Comparison of ENCODE assay signal across 8 cellular contexts in the genomic region with DNA sequence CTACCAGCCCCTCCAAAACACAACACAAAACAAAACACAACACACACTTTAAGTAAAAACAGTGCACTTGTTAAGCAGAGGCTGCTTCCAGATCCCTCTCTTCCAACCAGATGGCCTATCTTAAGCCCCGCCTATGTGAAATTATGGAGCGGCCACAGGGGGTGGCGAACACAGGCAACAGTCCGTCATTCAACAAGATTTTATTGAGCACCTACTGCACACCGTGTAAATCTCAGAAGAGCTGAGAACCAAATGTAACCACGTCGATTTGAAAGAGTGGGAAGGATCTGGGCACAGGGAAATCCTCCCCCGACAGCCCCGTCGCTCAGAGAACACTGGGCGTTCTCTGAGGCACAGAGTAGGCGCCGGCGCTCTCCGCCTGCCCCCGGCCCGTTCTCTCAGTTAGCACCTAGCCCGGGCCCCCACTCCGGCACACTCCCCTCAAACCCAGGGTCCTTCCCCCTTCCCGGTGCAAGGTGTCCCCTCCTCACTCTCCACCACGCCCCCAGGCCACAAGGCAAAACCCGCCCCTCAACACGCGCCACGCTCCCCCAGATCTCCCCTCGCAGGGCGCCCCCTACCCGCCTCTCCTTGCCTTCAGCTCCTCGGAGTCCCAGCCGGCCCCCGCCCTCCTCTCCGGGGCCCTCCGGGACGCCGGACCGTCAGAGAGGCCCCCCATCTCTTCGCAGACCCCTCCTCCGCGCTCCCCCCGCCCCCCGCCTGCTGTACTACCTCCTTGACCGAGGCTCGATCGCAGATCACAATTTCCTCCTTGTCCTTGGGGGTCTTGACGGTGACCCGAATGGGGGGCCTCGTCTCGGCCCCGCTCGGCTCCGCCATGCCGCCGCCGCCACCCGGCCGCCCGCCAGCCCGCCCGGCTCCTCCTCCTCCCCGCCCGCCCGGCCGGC. TPM values are rescaled to one million over a fixed set of nuclear protein-coding genes. Genes with fewer than 3 reads are reported as not detected.
DNase-seq lines count a peak whose midpoint lies in the region; ATAC-seq and TF ChIP-seq lines count a peak whose summit lies in the region.

No MANE protein-coding gene starts in this region.

- BruUV-seq in HCT116 (replicated peaks; lab: Mats Ljungman, UMichigan) = no TSS peak

- WGBS in lung, 2 donors = 1% methylated on average over 40 to 59 of the region's 63 CpGs

- H4K20me1 ChIP-seq in HCT116 (ENCODE audit: insufficient read depth) = no peaks in the 10 kb centered on the region

- RAD21 ChIA-PET in HCT116 (lab: Charles Lee; ENCODE audit: low non-redundant PET in 1 of 2, low total read pairs in 2 of 2, uncharacterized antibody in 2 of 2, unreplicated experiment in 2 of 2) = interaction anchor here in 1 of 2 experiments (0.6 kb wide), 1 partner anchor 195 kb away, joined by 4 read pairs; no protein-coding TSS in a partner anchor

- H3K36me3 Mint-ChIP-seq in CD14-positive monocyte = peaks cover 32 to 34% of the 10 kb centered on the region in 2 donors

- DNase-seq in CD14-positive monocyte (ENCODE audit: low spot score) (no peak), HCT116 (ENCODE audit: low read depth, low spot score) (peak; percentile 72), NCI-H524 treated with DMSO at 0.1 percent for 48 hours (lab: John Stamatoyannopoulos, UW) (peak; percentile 26), dorsolateral prefrontal cortex (peak in 8 of 10 donors; percentile 24 to 65 (median 46)), lung (ENCODE audit: low spot score) (peak; percentile 55)
- peak; percentile 67 to 75 for DNase-seq in activated CD4-positive, alpha-beta T cell treated with anti-CD3 and anti-CD28 coated beads, Interleukin-2, amount 50 U/mL, for 48 hours
- DNase-seq in stimulated activated CD4-positive, alpha-beta T cell treated with anti-CD3 and anti-CD28 coated beads, TNF-alpha, amount 100 ng/mL, for 24 hours (ENCODE audit: low read depth in 3 of 3) = peak; percentile 43 to 68 (median 46)

- no peak for TF ChIP-seq POLR2A in HCT116 (IDR thresholded peaks at IDR 0.05; ENCODE audit: borderline replicate concordance, extremely low read depth, insufficient read depth, insufficient read length)

- peaks cover 9 to 10% of the 10 kb centered on the region in 2 experiments; a peak in 3 of 4 replicates for H3K36me3 ChIP-seq in HCT116 (ENCODE audit: control insufficient read depth in 1 of 2, insufficient read depth in 2 of 2, low read length in 2 of 2)
- peaks cover 3 to 16% of the 10 kb centered on the region in 2 donors for H3K36me3 ChIP-seq in lung (ENCODE audit: control insufficient read depth in 2 of 2, insufficient read depth in 2 of 2, low read length in 2 of 2)

- H3K9me3 Mint-ChIP-seq in CD14-positive monocyte = no peaks in the 10 kb centered on the region

- no peak for TF ChIP-seq RAD21 in HCT116 (IDR thresholded peaks at IDR 0.05; ENCODE audit: low read depth)

- ATAC-seq in HCT116 (peak; percentile 53), lung (ENCODE audit: insufficient read depth, low FRiP score) (no peak), GM21619 (IDR thresholded peaks at IDR 0.05; ENCODE audit: unreplicated experiment) (no peak)

- H2AFZ ChIP-seq in HCT116 (ENCODE audit: low read depth, low read length, poor library complexity, severe bottlenecking) = no peak overlapping the region

- H3K4me1 Mint-ChIP-seq in CD14-positive monocyte = peaks cover 29% of the 10 kb centered on the region

- H3K4me3 ChIP-seq in HCT116 (replicated peaks in 1 of 2; ENCODE audit: low read depth in 1 of 2, low read length in 2 of 2) (peak overlapping the region; percentile 85 to 89), dorsolateral prefrontal cortex (peak overlapping the region; percentile 53 to 99 (median 90)), lung (peak overlapping the region; percentile 86)

- CTCF ChIA-PET in HCT116 (lab: Charles Lee) = interaction anchor here (1.7 to 2.6 kb wide), 2 partner anchors 13 to 28 kb away, joined by 4 to 8 read pairs; no protein-coding TSS in a partner anchor

- peak overlapping the region; percentile 73 to 90 (median 85) for H3K27ac Mint-ChIP-seq in CD14-positive monocyte

- POLR2A ChIA-PET in HCT116 (lab: Charles Lee) = no interaction called here

- peak overlapping the region; percentile 94 for H3K9ac ChIP-seq in HCT116 (ENCODE audit: low read length)

- intact Hi-C loops in CD14-positive monocyte (cut with micrococcal nuclease) = loop anchor here (5.0 kb wide), 2 partner anchors 41 to 121 kb away; a partner anchor contains a TSS
- intact Hi-C loops in HCT116 (cut with micrococcal nuclease) = loop anchor here (5.0 kb wide), 1 partner anchor 111 kb away; a partner anchor contains a TSS
- intact Hi-C loops in dorsolateral prefrontal cortex (cut with DNase I) = loop anchor here (5.0 to 10.0 kb wide), 2 partner anchors 118 to 196 kb away; a partner anchor contains a TSS

- peak overlapping the region; percentile 97 for H3K4me3 Mint-ChIP-seq in CD14-positive monocyte

- peaks cover 33% of the 10 kb centered on the region for H3K79me2 ChIP-seq in HCT116 (ENCODE audit: insufficient read depth, low read length)

- no peaks in the 10 kb centered on the region for H3K9me3 ChIP-seq in HCT116 (ENCODE audit: control insufficient read depth in 1 of 2, insufficient read depth in 1 of 2, low read depth in 1 of 2, low read length in 2 of 2)
- H3K9me3 ChIP-seq in lung (ENCODE audit: control insufficient read depth in 2 of 2, insufficient read depth in 1 of 2, low read length in 1 of 2) = no peaks in the 10 kb centered on the region

- H3K4me1 ChIP-seq in HCT116 (ENCODE audit: control insufficient read depth in 1 of 2, insufficient read depth in 2 of 2, low read length in 2 of 2) (peaks cover 6 to 24% of the 10 kb centered on the region in 2 experiments; a peak in 3 of 4 replicates), lung (ENCODE audit: control insufficient read depth in 2 of 2, insufficient read depth in 2 of 2, low read length in 2 of 2) (peaks cover 7 to 8% of the 10 kb centered on the region in 2 donors)

- TF ChIP-seq CTCF in CD14-positive monocyte (IDR thresholded peaks at IDR 0.05) (peak; percentile 14), HCT116 (IDR thresholded peaks at IDR 0.05 in 2 of 3, conservative IDR thresholded peaks at IDR 0.05 in 1 of 3; ENCODE audit: borderline replicate concordance in 1 of 3, insufficient read depth in 1 of 3, low read depth in 2 of 3, low read length in 2 of 3) (peak in 2 of 3 experiments; percentile 18 to 30; a peak in 3 of 6 replicates), dorsolateral prefrontal cortex (IDR thresholded peaks at IDR 0.05 in 54 of 56, conservative IDR thresholded peaks at IDR 0.05 in 2 of 56; ENCODE audit: low read depth in 1 of 56, partially characterized antibody in 56 of 56) (peak in 17 of 56 donors; percentile 9 to 39 (median 20)), lung (IDR thresholded peaks at IDR 0.05; ENCODE audit: control extremely low read depth, extremely low read depth) (no peak)

- H3K27me3 Mint-ChIP-seq in CD14-positive monocyte (ENCODE audit: low read depth in 3 of 3) = peaks cover 0 to 2% (median 1%) of the 10 kb centered on the region in 3 donors

- H3K27ac ChIP-seq in HCT116 (ENCODE audit: low read depth, low read length) (peak overlapping the region; percentile 80), dorsolateral prefrontal cortex (peak overlapping the region in 55 of 59 donors; percentile 12 to 98 (median 92)), lung (ENCODE audit: low read depth in 1 of 2, low read length in 1 of 2) (peak overlapping the region; percentile 62 to 64)

- H3K27me3 ChIP-seq in HCT116 (ENCODE audit: insufficient read depth, low read length) (no peaks in the 10 kb centered on the region), dorsolateral prefrontal cortex (no peaks in the 10 kb centered on the region), lung (ENCODE audit: control insufficient read depth, insufficient read depth) (no peaks in the 10 kb centered on the region)

- H3K4me2 ChIP-seq in HCT116 (ENCODE audit: low read length) = peak overlapping the region; percentile 100

- no peaks in the 10 kb centered on the region for H3K9me2 ChIP-seq in HCT116 (ENCODE audit: insufficient read depth)

TF ChIP-seq in HCT116, 20 proteins besides CTCF, POLR2A, EP300 and RAD21:
- TF ChIP-seq ZFX (IDR thresholded peaks at IDR 0.05) (peak; percentile 10; the same call in 1 of the 2 replicates), FOSL1 (IDR thresholded peaks at IDR 0.05; ENCODE audit: low read depth) (no peak)

RNA-seq across cellular contexts. Expression of a gene that starts 0.5 kb away (rescaled TPM):
- 1 to 10 TPM; 2.3 to 2.9 TPM for polyA plus RNA-seq in CD14-positive monocyte
- total RNA-seq in HCT116 (2021; ENCODE audit: unreplicated experiment) = 68.4 TPM
- polyA plus RNA-seq in HCT116 (2012) = 47.4 and 48.3 TPM in 2 replicates
- total RNA-seq in dorsolateral prefrontal cortex = 10 to 100 TPM; 43.3 to 88.3 (median 64.8) TPM
- total RNA-seq in lung = 10 to 100 TPM; 25.0 to 27.2 TPM
- 10 to 100 TPM; 16.2 to 20.8 TPM for polyA plus RNA-seq in lung

RNA-seq across cellular contexts. Expression of a gene that starts 1.5 kb away (rescaled TPM):
- polyA plus RNA-seq in CD14-positive monocyte = 100 to 1,000 TPM; 210 to 227 TPM
- total RNA-seq in HCT116 (2021; ENCODE audit: unreplicated experiment) = 60.2 TPM
- 83.5 and 97.1 TPM in 2 replicates for polyA plus RNA-seq in HCT116 (2012)
- total RNA-seq in dorsolateral prefrontal cortex = 10 to 100 TPM; 26.8 to 59.6 (median 43.5) TPM
- 10 to 100 TPM; 71.2 to 71.5 TPM for total RNA-seq in lung
- polyA plus RNA-seq in lung = 100 to 1,000 TPM; 135 to 143 TPM

RNA-seq across cellular contexts. Expression of a gene that starts 7.8 kb away (rescaled TPM):
- polyA plus RNA-seq in CD14-positive monocyte (not detected), lung (100 to 1,000 TPM in 1 of 2 donors, 10 to 100 TPM in 1; 99.2 to 156 TPM)
- total RNA-seq in HCT116 (2021; ENCODE audit: unreplicated experiment) (142 TPM), dorsolateral prefrontal cortex (1 to 10 TPM in 44 of 120 experiments, under 1 TPM in 36, not detected in 40; 0.44 to 3.3 (median 1.0) TPM), lung (10 to 100 TPM; 62.7 to 75.2 TPM)
- polyA plus RNA-seq in HCT116 (2012) = 210 and 227 TPM in 2 replicates

RNA-seq across cellular contexts. Expression of a gene that starts 29.1 kb away (rescaled TPM):
- not detected for polyA plus RNA-seq in CD14-positive monocyte
- 6.1 TPM for total RNA-seq in HCT116 (2021; ENCODE audit: unreplicated experiment)
- polyA plus RNA-seq in HCT116 (2012) = 4.9 and 5.5 TPM in 2 replicates
- total RNA-seq in dorsolateral prefrontal cortex = 1 to 10 TPM in 84 of 120 experiments, under 1 TPM in 36; 0.44 to 4.6 (median 1.3) TPM
- total RNA-seq in lung = 1 to 10 TPM; 1.1 to 8.1 TPM
- under 1 TPM; 0.26 to 1.00 TPM for polyA plus RNA-seq in lung

RNA-seq across cellular contexts. Expression of a gene that starts 32.4 kb away (rescaled TPM):
- 100 to 1,000 TPM; 374 to 414 TPM for polyA plus RNA-seq in CD14-positive monocyte
- total RNA-seq in HCT116 (2021; ENCODE audit: unreplicated experiment) = 153 TPM
- 225 and 258 TPM in 2 replicates for polyA plus RNA-seq in HCT116 (2012)
- 10 to 100 TPM; 55.2 to 94.2 (median 71.4) TPM for total RNA-seq in dorsolateral prefrontal cortex
- total RNA-seq in lung = 100 to 1,000 TPM; 281 to 289 TPM
- 100 to 1,000 TPM; 294 to 467 TPM for polyA plus RNA-seq in lung

Comparison
In these comparisons a context has a peak if more than half of its experiments do, and no peak if none do; other contexts are left out.
1. RNA of a gene that starts 7.8 kb away (total RNA-seq): 142 TPM in HCT116 (single experiment) and 62.7 to 75.2 TPM in lung; 0.44 to 3.3 TPM in dorsolateral prefrontal cortex; every median in the first group is over 10 times any median in the second.
2. Peak in every context shown above with its lines, with median percentiles within 50 percentile points of each other: H3K27ac ChIP-seq and H3K4me3 ChIP-seq.